In genomic region chr6:3139090-3139903, GRCh38 we compare ENCODE assay signal across 1 cellular context.
TF ChIP-seq lines count a peak whose summit lies in the region.

No MANE protein-coding gene starts in this region.

TF ChIP-seq in HepG2, 621 proteins besides CTCF, POLR2A, EP300 and RAD21 (continued from another document and continues in another):
- no peak for TF ChIP-seq ZBTB39 (CRISPR knock-in tag; IDR thresholded peaks at IDR 0.05)
- peak; percentile 78; the same call in 1 of the 2 replicates for TF ChIP-seq SPEN (CRISPR knock-in tag; IDR thresholded peaks at IDR 0.05; ENCODE audit: low read depth)
- peak; percentile 84; the same call in 1 of the 2 replicates for TF ChIP-seq ZBTB20 (CRISPR knock-in tag; IDR thresholded peaks at IDR 0.05; ENCODE audit: borderline replicate concordance, low read depth)
- peak; percentile 72 for TF ChIP-seq NFATC3 (CRISPR knock-in tag; IDR thresholded peaks at IDR 0.05)
- no peak for TF ChIP-seq NPAS2 (CRISPR knock-in tag; IDR thresholded peaks at IDR 0.05; ENCODE audit: borderline replicate concordance)
- TF ChIP-seq ZNF234 (CRISPR knock-in tag; conservative IDR thresholded peaks at IDR 0.05) = no peak
- TF ChIP-seq PATZ1 (CRISPR knock-in tag; IDR thresholded peaks at IDR 0.05) = peak; percentile 83
- TF ChIP-seq FOXK1 (CRISPR knock-in tag; IDR thresholded peaks at IDR 0.05; ENCODE audit: borderline replicate concordance, low read depth) = peak; percentile 98
- peak; percentile 99 for TF ChIP-seq RXRB (CRISPR knock-in tag; IDR thresholded peaks at IDR 0.05; ENCODE audit: borderline replicate concordance)
- no peak for TF ChIP-seq ZNF546 (CRISPR knock-in tag; conservative IDR thresholded peaks at IDR 0.05)
- no peak for TF ChIP-seq EZH2 (conservative IDR thresholded peaks at IDR 0.05; ENCODE audit: low read depth, low read length)
- TF ChIP-seq ZNF597 (CRISPR knock-in tag; IDR thresholded peaks at IDR 0.05) = no peak
- no peak for TF ChIP-seq TAF15 (IDR thresholded peaks at IDR 0.05; ENCODE audit: low read depth, low read length, poor library complexity, severe bottlenecking)
- TF ChIP-seq HOXA9 (CRISPR knock-in tag; IDR thresholded peaks at IDR 0.05; ENCODE audit: borderline replicate concordance) = no peak
- TF ChIP-seq ZNF451 (CRISPR knock-in tag; IDR thresholded peaks at IDR 0.05) = no peak
- TF ChIP-seq SIN3A (IDR thresholded peaks at IDR 0.05; ENCODE audit: borderline replicate concordance, low read depth, low read length) = peak; percentile 99
- TF ChIP-seq E2F1 (CRISPR knock-in tag; IDR thresholded peaks at IDR 0.05) = no peak
- TF ChIP-seq ZNF556 (CRISPR knock-in tag; IDR thresholded peaks at IDR 0.05; ENCODE audit: borderline replicate concordance) = peak; percentile 86; the same call in 1 of the 2 replicates
- peak; percentile 47; the same call in 1 of the 2 replicates for TF ChIP-seq SMAD1 (CRISPR knock-in tag; IDR thresholded peaks at IDR 0.05; ENCODE audit: borderline replicate concordance, low read depth)
- peak; percentile 65 for TF ChIP-seq NFIC (IDR thresholded peaks at IDR 0.05; ENCODE audit: low read length)
- no peak for TF ChIP-seq ZSCAN12 (CRISPR knock-in tag; IDR thresholded peaks at IDR 0.05)
- TF ChIP-seq CBX2 (IDR thresholded peaks at IDR 0.05; ENCODE audit: low read depth, low read length) = no peak
- no peak for TF ChIP-seq CBX2 (CRISPR knock-in tag; IDR thresholded peaks at IDR 0.05; ENCODE audit: low read depth)
- TF ChIP-seq TBP (CRISPR knock-in tag; IDR thresholded peaks at IDR 0.05) = no peak
- no peak for TF ChIP-seq CSRNP2 (CRISPR knock-in tag; conservative IDR thresholded peaks at IDR 0.05; ENCODE audit: low read depth)
- TF ChIP-seq GATA4 (IDR thresholded peaks at IDR 0.05; ENCODE audit: borderline replicate concordance, low read depth) = peak; percentile 22; the same call in 1 of the 2 replicates
- no peak for TF ChIP-seq ZC3H4 (CRISPR knock-in tag; IDR thresholded peaks at IDR 0.05; ENCODE audit: borderline replicate concordance)
- no peak for TF ChIP-seq TCF7L2 (IDR thresholded peaks at IDR 0.05; ENCODE audit: low read depth, low read length)
- peak; percentile 34 for TF ChIP-seq ATF1 (CRISPR knock-in tag; IDR thresholded peaks at IDR 0.05)
- TF ChIP-seq KDM2A (CRISPR knock-in tag; IDR thresholded peaks at IDR 0.05; ENCODE audit: borderline replicate concordance, low read depth) = peak; percentile 80
- TF ChIP-seq, protein P1, sequence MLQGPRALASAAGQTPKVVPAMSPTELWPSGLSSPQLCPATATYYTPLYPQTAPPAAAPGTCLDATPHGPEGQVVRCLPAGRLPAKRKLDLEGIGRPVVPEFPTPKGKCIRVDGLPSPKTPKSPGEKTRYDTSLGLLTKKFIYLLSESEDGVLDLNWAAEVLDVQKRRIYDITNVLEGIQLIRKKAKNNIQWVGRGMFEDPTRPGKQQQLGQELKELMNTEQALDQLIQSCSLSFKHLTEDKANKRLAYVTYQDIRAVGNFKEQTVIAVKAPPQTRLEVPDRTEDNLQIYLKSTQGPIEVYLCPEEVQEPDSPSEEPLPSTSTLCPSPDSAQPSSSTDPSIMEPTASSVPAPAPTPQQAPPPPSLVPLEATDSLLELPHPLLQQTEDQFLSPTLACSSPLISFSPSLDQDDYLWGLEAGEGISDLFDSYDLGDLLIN (CRISPR knock-in tag; IDR thresholded peaks at IDR 0.05; ENCODE audit: borderline replicate concordance) = no peak
- TF ChIP-seq IRF9 (CRISPR knock-in tag; IDR thresholded peaks at IDR 0.05; ENCODE audit: borderline replicate concordance) = no peak
- TF ChIP-seq SNAI1 (CRISPR knock-in tag; IDR thresholded peaks at IDR 0.05; ENCODE audit: borderline replicate concordance) = no peak
- peak; percentile 91 for TF ChIP-seq NCOA2 (CRISPR knock-in tag; IDR thresholded peaks at IDR 0.05)
- TF ChIP-seq NFAT5 (CRISPR knock-in tag; IDR thresholded peaks at IDR 0.05) = no peak
- TF ChIP-seq ZNF282 (IDR thresholded peaks at IDR 0.05; ENCODE audit: partially characterized antibody) = no peak
- TF ChIP-seq, protein P2, sequence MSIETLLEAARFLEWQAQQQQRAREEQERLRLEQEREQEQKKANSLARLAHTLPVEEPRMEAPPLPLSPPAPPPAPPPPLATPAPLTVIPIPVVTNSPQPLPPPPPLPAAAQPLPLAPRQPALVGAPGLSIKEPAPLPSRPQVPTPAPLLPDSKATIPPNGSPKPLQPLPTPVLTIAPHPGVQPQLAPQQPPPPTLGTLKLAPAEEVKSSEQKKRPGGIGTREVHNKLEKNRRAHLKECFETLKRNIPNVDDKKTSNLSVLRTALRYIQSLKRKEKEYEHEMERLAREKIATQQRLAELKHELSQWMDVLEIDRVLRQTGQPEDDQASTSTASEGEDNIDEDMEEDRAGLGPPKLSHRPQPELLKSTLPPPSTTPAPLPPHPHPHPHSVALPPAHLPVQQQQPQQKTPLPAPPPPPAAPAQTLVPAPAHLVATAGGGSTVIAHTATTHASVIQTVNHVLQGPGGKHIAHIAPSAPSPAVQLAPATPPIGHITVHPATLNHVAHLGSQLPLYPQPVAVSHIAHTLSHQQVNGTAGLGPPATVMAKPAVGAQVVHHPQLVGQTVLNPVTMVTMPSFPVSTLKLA (IDR thresholded peaks at IDR 0.05) = peak; percentile 79
- no peak for TF ChIP-seq ZNF550 (CRISPR knock-in tag; IDR thresholded peaks at IDR 0.05; ENCODE audit: borderline replicate concordance)
- TF ChIP-seq SKI (IDR thresholded peaks at IDR 0.05; ENCODE audit: partially characterized antibody) = peak; percentile 65
- peak; percentile 44; the same call in 1 of the 2 replicates for TF ChIP-seq SP140L (CRISPR knock-in tag; IDR thresholded peaks at IDR 0.05; ENCODE audit: borderline replicate concordance)
- TF ChIP-seq KLF16 (CRISPR knock-in tag; IDR thresholded peaks at IDR 0.05) = peak in 1 of 2 experiments; percentile 79; a peak in 2 of 4 replicates
- TF ChIP-seq ZNF468 (CRISPR knock-in tag; IDR thresholded peaks at IDR 0.05) = no peak
- TF ChIP-seq SMYD3 (CRISPR knock-in tag; IDR thresholded peaks at IDR 0.05) = peak; percentile 70; the same call in 1 of the 2 replicates
- peak; percentile 80 for TF ChIP-seq ELF1 (CRISPR knock-in tag; IDR thresholded peaks at IDR 0.05)
- TF ChIP-seq JUND (CRISPR knock-in tag; IDR thresholded peaks at IDR 0.05) = 0 out of 2 replicates have a peak, but pooled peaks have one; percentile 52
- peak; percentile 68; the same call in 1 of the 2 replicates for TF ChIP-seq RFXANK (CRISPR knock-in tag; IDR thresholded peaks at IDR 0.05)
- TF ChIP-seq ZNF850 (CRISPR knock-in tag; conservative IDR thresholded peaks at IDR 0.05) = no peak
